In genomic region chr5:79510638-79511037, GRCh38 we compare ENCODE assay signal across 10 cellular contexts. TPM values are rescaled to one million over a fixed set of nuclear protein-coding genes. Genes with fewer than 3 reads are reported as not detected.
A peak's percentile ranks its signal among the peaks of the same experiment; 100 is the strongest.
DNase-seq lines count a peak whose midpoint lies in the region; ATAC-seq, FAIRE-seq and TF ChIP-seq lines count a peak whose summit lies in the region.
"Had no signal": no experiment of that assay in that cellular context is flagged by ENCODE, and none has a peak within 500 bp of the region (broad histone marks: within the 10 kb centered on the region; RNA-seq: fewer than 3 reads in every experiment).

No MANE protein-coding gene starts in this region.

- H3K9ac ChIP-seq in astrocyte (ENCODE audit: low read length) (no peak overlapping the region), iPS-15b (ENCODE audit: low read depth, low read length) (no peak overlapping the region), smooth muscle cell (ENCODE audit: low read depth) (no peak overlapping the region)

- H3K27ac ChIP-seq in heart left ventricle (peak overlapping the region; percentile 41 to 99 (median 96)), astrocyte (ENCODE audit: low read depth, low read length) (no peak overlapping the region), smooth muscle cell (ENCODE audit: low read depth) (no peak overlapping the region)

- FAIRE-seq in astrocyte (lab: Jason Lieb, UNC): no peak

- TF ChIP-seq POLR2A in heart left ventricle (IDR thresholded peaks at IDR 0.05) (no peak), lower leg skin (IDR thresholded peaks at IDR 0.05) (no peak)

- H3K27ac Mint-ChIP-seq in astrocyte (ENCODE audit: unreplicated experiment): no peak overlapping the region

- H3K4me2 ChIP-seq in astrocyte (ENCODE audit: low read length) (peak overlapping the region; percentile 98), smooth muscle cell (peak overlapping the region; percentile 98)

- no peaks in the 10 kb centered on the region for H3F3A ChIP-seq in smooth muscle cell (ENCODE audit: low read depth)

- H3K4me3 ChIP-seq in heart left ventricle: peak overlapping the region in 11 of 12 donors; percentile 9 to 95 (median 87)
- H3K4me3 ChIP-seq in astrocyte (ENCODE audit: insufficient read depth, low read depth, low read length): no peak overlapping the region
- H3K4me3 ChIP-seq in iPS-15b (ENCODE audit: low read depth, low read length): peak overlapping the region; percentile 90
- peak overlapping the region; percentile 80 for H3K4me3 ChIP-seq in smooth muscle cell
- H3K4me3 ChIP-seq in lower leg skin (ENCODE audit: low read depth, poor library complexity, severe bottlenecking): no peak overlapping the region

- peaks cover 35% of the 10 kb centered on the region for H3K4me1 Mint-ChIP-seq in astrocyte (ENCODE audit: low read depth, unreplicated experiment)

- H3K4me1 ChIP-seq in heart left ventricle (peaks cover 0 to 26% (median 7%) of the 10 kb centered on the region in 12 donors), astrocyte (ENCODE audit: insufficient read depth, low read length) (peaks cover 12% of the 10 kb centered on the region), iPS-15b (ENCODE audit: control insufficient read depth, insufficient read depth, low read length) (peaks cover 10% of the 10 kb centered on the region), smooth muscle cell (ENCODE audit: low read depth) (peaks cover 37% of the 10 kb centered on the region)

- H3K79me2 ChIP-seq in astrocyte (ENCODE audit: insufficient read depth, low read length) (peaks cover 43% of the 10 kb centered on the region), smooth muscle cell (ENCODE audit: low read depth) (peaks cover 65% of the 10 kb centered on the region)

- ATAC-seq in heart left ventricle: no peak
- no peak for ATAC-seq in left cardiac atrium
- ATAC-seq in HG03280 (IDR thresholded peaks at IDR 0.05; ENCODE audit: unreplicated experiment): no peak

- H3K27me3 ChIP-seq in heart left ventricle (peaks cover 0 to 34% (median 0%) of the 10 kb centered on the region in 9 donors), astrocyte (ENCODE audit: insufficient read depth, low read length) (no peaks in the 10 kb centered on the region), iPS-15b (ENCODE audit: control insufficient read depth, insufficient read depth, low read length) (no peaks in the 10 kb centered on the region), smooth muscle cell (ENCODE audit: low read depth) (no peaks in the 10 kb centered on the region)

- intact Hi-C loops in heart left ventricle (cut with DNase I) (loop anchor here in 5 of 10 donors (5.0 to 10.0 kb wide), 6 partner anchors 38 to 273 kb away; partner anchors contain the start of gene JMY (in 2 of the 5)), left cardiac atrium (cut with DNase I) (loop anchor here in 1 of 2 donors (5.0 kb wide), 1 partner anchor 268 kb away; no protein-coding TSS in a partner anchor), lower leg skin (cut with DNase I; ENCODE audit: low total_unique reads) (no loop called here)

- peaks cover 50% of the 10 kb centered on the region for H4K20me1 ChIP-seq in astrocyte (ENCODE audit: insufficient read depth, low read length)
- H4K20me1 ChIP-seq in smooth muscle cell (ENCODE audit: low read depth): peaks cover 63% of the 10 kb centered on the region

- peak overlapping the region; percentile 96 for H3K4me3 Mint-ChIP-seq in astrocyte (ENCODE audit: unreplicated experiment)

- H2AFZ ChIP-seq in astrocyte (ENCODE audit: low read depth, low read length): no peak overlapping the region
- no peak overlapping the region for H2AFZ ChIP-seq in smooth muscle cell (ENCODE audit: low read depth)

- H3K9me3 ChIP-seq in heart left ventricle (no peaks in the 10 kb centered on the region), astrocyte (ENCODE audit: insufficient read depth, low read depth, low read length) (no peaks in the 10 kb centered on the region), iPS-15b (ENCODE audit: control insufficient read depth, insufficient read depth, low read length) (no peaks in the 10 kb centered on the region), smooth muscle cell (replicated peaks; ENCODE audit: low read depth) (no peaks in the 10 kb centered on the region)

- no peaks in the 10 kb centered on the region for H3K27me3 Mint-ChIP-seq in astrocyte (ENCODE audit: low read depth, unreplicated experiment)

- WGBS in heart left ventricle, 4 donors: 55 to 77% (median 59%) methylated on average over 1 to 6 of the region's 6 CpGs
- WGBS in smooth muscle cell (ENCODE audit: low lambda C conversion rate): 87% methylated on average over 6 of the region's 6 CpGs
- 74 to 83% methylated on average over 6 of the region's 6 CpGs for WGBS in lower leg skin, 2 donors

- DNase-seq in heart left ventricle (peak in 3 of 5 donors; percentile 29 to 70 (median 48)), left cardiac atrium (no peak), astrocyte (ENCODE audit: low read depth) (no peak), smooth muscle cell (lab: John Stamatoyannopoulos, UW; ENCODE audit: unreplicated experiment) (no peak), lower leg skin (ENCODE audit: low spot score in 2 of 2) (no peak), NCI-H82 (lab: John Stamatoyannopoulos, UW) (no peak)
- DNase-seq: activated gamma-delta T cell, NCI-H187 had no signal

- H3K9me3 Mint-ChIP-seq in astrocyte (ENCODE audit: unreplicated experiment): no peaks in the 10 kb centered on the region

- no peaks in the 10 kb centered on the region for H3K36me3 ChIP-seq in heart left ventricle
- H3K36me3 ChIP-seq in astrocyte (ENCODE audit: insufficient read depth, low read length): no peaks in the 10 kb centered on the region
- no peaks in the 10 kb centered on the region for H3K36me3 ChIP-seq in iPS-15b (ENCODE audit: control insufficient read depth, insufficient read depth, low read length)
- no peaks in the 10 kb centered on the region for H3K36me3 ChIP-seq in smooth muscle cell (ENCODE audit: low read depth)

- no peak for TF ChIP-seq CTCF in heart left ventricle (IDR thresholded peaks at IDR 0.05)
- no peak for TF ChIP-seq CTCF in astrocyte (IDR thresholded peaks at IDR 0.05; ENCODE audit: insufficient read depth, low read depth, low read length)
- no peak for TF ChIP-seq CTCF in smooth muscle cell (IDR thresholded peaks at IDR 0.05; ENCODE audit: borderline replicate concordance, insufficient read depth, poor library complexity, severe bottlenecking)
- no peak for TF ChIP-seq CTCF in lower leg skin (IDR thresholded peaks at IDR 0.05)

- no peaks in the 10 kb centered on the region for H3K36me3 Mint-ChIP-seq in astrocyte (ENCODE audit: low read depth, unreplicated experiment)

RNA-seq across cellular contexts. Expression of gene HOMER1, which starts 3.3 kb away (rescaled TPM):
- total RNA-seq in heart left ventricle: 10 to 100 TPM; 30.6 to 83.5 (median 62.3) TPM
- polyA plus RNA-seq in heart left ventricle: 10 to 100 TPM; 12.1 to 18.1 TPM
- 10 to 100 TPM; 25.6 to 35.4 TPM for total RNA-seq in left cardiac atrium
- 19.0 and 26.9 TPM in 2 replicates for total RNA-seq in astrocyte
- total RNA-seq in smooth muscle cell: 12.7 and 14.9 TPM in 2 replicates
- polyA plus RNA-seq in smooth muscle cell: 4.4 and 7.2 TPM in 2 replicates
- total RNA-seq in lower leg skin: 10 to 100 TPM in 2 of 4 donors, 1 to 10 TPM in 2; 5.9 to 12.4 (median 8.8) TPM

Comparison
In these comparisons a context has a peak if more than half of its experiments do, and no peak if none do; other contexts are left out.
1. DNase-seq: peak in heart left ventricle (3 of 5); none in left cardiac atrium (single experiment), astrocyte (single experiment), smooth muscle cell (single experiment), lower leg skin (0 of 2) and NCI-H82 (single experiment).
2. H3K27ac ChIP-seq: peak in heart left ventricle (12 of 12); none in astrocyte (single experiment) and smooth muscle cell (single experiment).
3. H3K4me3 ChIP-seq: peak in heart left ventricle (11 of 12), iPS-15b (single experiment) and smooth muscle cell (single experiment); none in astrocyte (single experiment) and lower leg skin (single experiment).